Comparison of ENCODE assay signal across 9 cellular contexts in the genomic region with DNA sequence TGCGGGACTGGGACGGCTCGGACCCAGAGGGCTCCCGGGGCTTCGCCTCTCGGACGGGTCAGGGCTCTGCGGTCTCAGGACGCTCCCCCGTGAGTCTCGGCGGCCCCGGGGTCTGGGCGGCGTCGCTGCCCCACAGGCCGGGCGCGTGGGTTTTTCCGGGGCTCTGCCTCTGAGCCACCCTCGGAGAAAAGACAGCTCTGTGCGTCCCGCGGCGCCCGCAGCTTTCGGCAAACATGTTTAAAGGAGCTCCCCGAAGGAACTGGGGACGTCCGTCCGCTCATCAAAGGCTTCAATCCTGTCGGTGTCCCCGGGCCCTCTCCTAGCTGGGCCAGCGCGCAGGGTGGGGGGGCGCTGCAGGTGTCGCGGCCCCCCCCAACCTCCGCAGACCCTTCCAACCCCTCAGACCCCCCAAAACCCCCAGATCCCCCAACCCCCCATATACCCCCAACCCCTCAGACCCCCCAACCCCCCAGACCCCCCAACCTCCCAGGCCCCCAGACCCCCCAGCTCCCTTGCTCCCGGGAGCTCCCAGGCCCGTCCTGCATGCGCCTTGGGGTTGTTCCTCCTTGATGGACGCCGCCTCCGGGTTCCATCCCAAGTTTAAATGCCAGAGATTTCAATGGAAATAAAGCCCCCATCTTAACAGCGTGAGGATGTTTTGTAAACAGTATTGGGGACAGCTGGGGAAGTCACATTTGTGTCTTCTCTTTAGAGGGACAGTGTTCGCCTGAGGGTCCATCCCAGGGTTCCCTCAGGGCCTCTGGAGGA. TPM values are rescaled to one million over a fixed set of nuclear protein-coding genes. Genes with fewer than 3 reads are reported as not detected.
DNase-seq lines count a peak whose midpoint lies in the region; ATAC-seq and TF ChIP-seq lines count a peak whose summit lies in the region.
"Had no signal": no experiment of that assay in that cellular context is flagged by ENCODE, and none has a peak within 500 bp of the region (broad histone marks: within the 10 kb centered on the region; RNA-seq: fewer than 3 reads in every experiment).

No MANE protein-coding gene starts in this region.

- no peak overlapping the region for H3K27ac Mint-ChIP-seq in neural crest cell (ENCODE audit: unreplicated experiment)

- TF ChIP-seq CTCF in VCaP (conservative IDR thresholded peaks at IDR 0.05) (no peak), neural crest cell (conservative IDR thresholded peaks at IDR 0.05) (no peak)

- peak overlapping the region; percentile 73 for H3K4me3 Mint-ChIP-seq in neural crest cell

- peak overlapping the region; percentile 61 for H3K9ac ChIP-seq in endocrine pancreas (ENCODE audit: control insufficient read depth, insufficient read depth, low read length)

- intact Hi-C loops in Right ventricle myocardium superior (cut with DNase I) (no loop called here), cardiac septum (cut with DNase I) (loop anchor here (2.0 to 5.0 kb wide), 2 partner anchors 95 to 116 kb away; a partner anchor contains a TSS)

- ATAC-seq in Right ventricle myocardium superior (ENCODE audit: poor library complexity): no peak
- no peak for ATAC-seq in HG03378 (IDR thresholded peaks at IDR 0.05; ENCODE audit: unreplicated experiment)
- ATAC-seq in GM18517 (IDR thresholded peaks at IDR 0.05; ENCODE audit: unreplicated experiment): no peak

- H3K9me3 ChIP-seq in endocrine pancreas (ENCODE audit: control insufficient read depth, low read length): no peaks in the 10 kb centered on the region

- H3K4me3 ChIP-seq in endocrine pancreas (ENCODE audit: control insufficient read depth, insufficient read depth, low read length): no peak overlapping the region

- peak overlapping the region; percentile 59; the same call in 1 of the 2 replicates for H3K27ac ChIP-seq in VCaP
- H3K27ac ChIP-seq: epithelial cell of prostate had no signal

- DNase-seq in Right ventricle myocardium superior: peak; percentile 35
- DNase-seq in cardiac septum (ENCODE audit: low spot score): no peak
- DNase-seq in neural crest cell (ENCODE audit: low read depth, low spot score): no peak
- no peak for DNase-seq in COLO829 (ENCODE audit: low spot score)

- H3K36me3 Mint-ChIP-seq in neural crest cell (ENCODE audit: low read depth): peaks cover 11% of the 10 kb centered on the region

- no peaks in the 10 kb centered on the region for H3K27me3 ChIP-seq in endocrine pancreas (ENCODE audit: control insufficient read depth, insufficient read depth, low read length)

- peaks cover 28% of the 10 kb centered on the region for H3K27me3 Mint-ChIP-seq in neural crest cell (ENCODE audit: low read depth)

- H3K9me3 Mint-ChIP-seq in neural crest cell: peaks cover 3% of the 10 kb centered on the region

- H3K36me3 ChIP-seq in endocrine pancreas (ENCODE audit: control insufficient read depth, insufficient read depth, low read length): no peaks in the 10 kb centered on the region

- peaks cover 9% of the 10 kb centered on the region for H3K4me1 Mint-ChIP-seq in neural crest cell

- H3K4me1 ChIP-seq in endocrine pancreas (ENCODE audit: control insufficient read depth, insufficient read depth, low read length): no peaks in the 10 kb centered on the region

RNA-seq across cellular contexts. Expression of a gene that starts 1.0 kb away (rescaled TPM):
- total RNA-seq in Right ventricle myocardium superior (2.4 TPM), cardiac septum (5.4 TPM), neural crest cell (26.1 and 26.2 TPM in 2 replicates)

RNA-seq across cellular contexts. Expression of a gene that starts 42.8 kb away (rescaled TPM):
- not detected for total RNA-seq in Right ventricle myocardium superior
- not detected for total RNA-seq in cardiac septum
- not detected in 2 replicates for total RNA-seq in neural crest cell

RNA-seq across cellular contexts. Expression of a gene that starts 56.8 kb away (rescaled TPM):
- total RNA-seq in Right ventricle myocardium superior (0.22 TPM), cardiac septum (0.22 TPM), neural crest cell (not detected in 2 replicates)
